Comparison of ENCODE assay signal across 1 cellular context in genomic region chr5:40834849-40835787, GRCh38.
TF ChIP-seq lines count a peak whose summit lies in the region.

RPL37 (minus strand) TSS chr5:40835222; CDS start chr5:40835185, 37 bp downstream.

TF ChIP-seq in HepG2, 621 proteins besides CTCF, POLR2A, EP300 and RAD21 (continued from another document and continues in another):
- TF ChIP-seq ZNF569 (CRISPR knock-in tag; IDR thresholded peaks at IDR 0.05; ENCODE audit: borderline replicate concordance) (no peak), GLMP (CRISPR knock-in tag; IDR thresholded peaks at IDR 0.05; ENCODE audit: borderline replicate concordance) (0 out of 2 replicates have a peak, but pooled peaks have one; percentile 15), NR2C2 (CRISPR knock-in tag; IDR thresholded peaks at IDR 0.05; ENCODE audit: borderline replicate concordance) (peak; percentile 100), GFI1 (CRISPR knock-in tag; IDR thresholded peaks at IDR 0.05; ENCODE audit: borderline replicate concordance) (no peak), NCOA1 (CRISPR knock-in tag; IDR thresholded peaks at IDR 0.05) (no peak), SRSF9 (IDR thresholded peaks at IDR 0.05; ENCODE audit: borderline replicate concordance, insufficient read depth, low read depth, low read length, poor library complexity, severe bottlenecking) (no peak), IRX3 (CRISPR knock-in tag; IDR thresholded peaks at IDR 0.05; ENCODE audit: borderline replicate concordance, low read depth) (no peak), NFE2 (CRISPR knock-in tag; IDR thresholded peaks at IDR 0.05) (peak; percentile 52; the same call in 1 of the 2 replicates), ZBTB8A (CRISPR knock-in tag; IDR thresholded peaks at IDR 0.05; ENCODE audit: borderline replicate concordance, low read depth) (no peak; the same call in 1 of the 2 replicates), AKNA (CRISPR knock-in tag; IDR thresholded peaks at IDR 0.05; ENCODE audit: borderline replicate concordance) (0 out of 2 replicates have a peak, but pooled peaks have one; percentile 51), PCBP2 (optimal IDR thresholded peaks at IDR 0.05; ENCODE audit: low read depth, low read length, poor library complexity, severe bottlenecking) (no peak), SOX5 (CRISPR knock-in tag; IDR thresholded peaks at IDR 0.05; ENCODE audit: borderline replicate concordance) (peak; percentile 82), ZKSCAN1 (IDR thresholded peaks at IDR 0.05; ENCODE audit: low read length) (peak; percentile 24; the same call in 1 of the 2 replicates), SMAD1 (CRISPR knock-in tag; IDR thresholded peaks at IDR 0.05; ENCODE audit: borderline replicate concordance, low read depth) (peak; percentile 97; the same call in 1 of the 2 replicates), REPIN1 (CRISPR knock-in tag; IDR thresholded peaks at IDR 0.05; ENCODE audit: borderline replicate concordance, low read depth) (peak; percentile 98), GABPA (IDR thresholded peaks at IDR 0.05; ENCODE audit: low read depth, low read length) (peak; percentile 97), GABPA (CRISPR knock-in tag; IDR thresholded peaks at IDR 0.05; ENCODE audit: low read depth) (peak; percentile 99), ARNT (IDR thresholded peaks at IDR 0.05) (no peak), MIER2 (CRISPR knock-in tag; IDR thresholded peaks at IDR 0.05) (peak; percentile 89), CEBPB (IDR thresholded peaks at IDR 0.05; ENCODE audit: borderline replicate concordance, low read depth, low read length) (no peak), TCF7L2 (IDR thresholded peaks at IDR 0.05; ENCODE audit: low read depth, low read length) (no peak), JUNB (CRISPR knock-in tag; IDR thresholded peaks at IDR 0.05; ENCODE audit: borderline replicate concordance) (peak; percentile 88), ZIK1 (CRISPR knock-in tag; IDR thresholded peaks at IDR 0.05; ENCODE audit: borderline replicate concordance, low read depth) (no peak), RAD51 (IDR thresholded peaks at IDR 0.05; ENCODE audit: borderline replicate concordance) (no peak), ARNT2 (CRISPR knock-in tag; IDR thresholded peaks at IDR 0.05; ENCODE audit: low read depth) (peak; percentile 69), ZBTB7A (CRISPR knock-in tag; IDR thresholded peaks at IDR 0.05) (no peak; the same call in 1 of the 2 replicates), MXD4 (CRISPR knock-in tag; IDR thresholded peaks at IDR 0.05) (peak; percentile 93), ZNF382 (CRISPR knock-in tag; IDR thresholded peaks at IDR 0.05; ENCODE audit: borderline replicate concordance) (no peak), RNF2 (conservative IDR thresholded peaks at IDR 0.05; ENCODE audit: low read depth) (peak; percentile 92), NKX3-1 (CRISPR knock-in tag; IDR thresholded peaks at IDR 0.05) (peak; percentile 84), ZNF3 (CRISPR knock-in tag; IDR thresholded peaks at IDR 0.05) (peak; percentile 80; the same call in 1 of the 2 replicates), DBP (CRISPR knock-in tag; IDR thresholded peaks at IDR 0.05; ENCODE audit: not compliant biosample characterization) (no peak), ZBTB34 (CRISPR knock-in tag; IDR thresholded peaks at IDR 0.05) (no peak), NBN (conservative IDR thresholded peaks at IDR 0.05) (no peak), ATAD3A (CRISPR knock-in tag; IDR thresholded peaks at IDR 0.05) (peak; percentile 17; the same call in 1 of the 2 replicates), ZNF329 (CRISPR knock-in tag; IDR thresholded peaks at IDR 0.05; ENCODE audit: low read depth) (peak; percentile 56; the same call in 1 of the 2 replicates), NR2F2 (IDR thresholded peaks at IDR 0.05; ENCODE audit: borderline replicate concordance, low read depth) (peak; percentile 75; the same call in 1 of the 2 replicates), ZNF674 (CRISPR knock-in tag; IDR thresholded peaks at IDR 0.05; ENCODE audit: low read depth) (peak; percentile 74; the same call in 1 of the 2 replicates), FUBP1 (CRISPR knock-in tag; IDR thresholded peaks at IDR 0.05; ENCODE audit: borderline replicate concordance) (peak; percentile 79; the same call in 1 of the 2 replicates)
- TF ChIP-seq, protein P1, sequence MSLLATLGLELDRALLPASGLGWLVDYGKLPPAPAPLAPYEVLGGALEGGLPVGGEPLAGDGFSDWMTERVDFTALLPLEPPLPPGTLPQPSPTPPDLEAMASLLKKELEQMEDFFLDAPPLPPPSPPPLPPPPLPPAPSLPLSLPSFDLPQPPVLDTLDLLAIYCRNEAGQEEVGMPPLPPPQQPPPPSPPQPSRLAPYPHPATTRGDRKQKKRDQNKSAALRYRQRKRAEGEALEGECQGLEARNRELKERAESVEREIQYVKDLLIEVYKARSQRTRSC (CRISPR knock-in tag; IDR thresholded peaks at IDR 0.05; ENCODE audit: low read depth), result no peak
- TF ChIP-seq, protein P2, sequence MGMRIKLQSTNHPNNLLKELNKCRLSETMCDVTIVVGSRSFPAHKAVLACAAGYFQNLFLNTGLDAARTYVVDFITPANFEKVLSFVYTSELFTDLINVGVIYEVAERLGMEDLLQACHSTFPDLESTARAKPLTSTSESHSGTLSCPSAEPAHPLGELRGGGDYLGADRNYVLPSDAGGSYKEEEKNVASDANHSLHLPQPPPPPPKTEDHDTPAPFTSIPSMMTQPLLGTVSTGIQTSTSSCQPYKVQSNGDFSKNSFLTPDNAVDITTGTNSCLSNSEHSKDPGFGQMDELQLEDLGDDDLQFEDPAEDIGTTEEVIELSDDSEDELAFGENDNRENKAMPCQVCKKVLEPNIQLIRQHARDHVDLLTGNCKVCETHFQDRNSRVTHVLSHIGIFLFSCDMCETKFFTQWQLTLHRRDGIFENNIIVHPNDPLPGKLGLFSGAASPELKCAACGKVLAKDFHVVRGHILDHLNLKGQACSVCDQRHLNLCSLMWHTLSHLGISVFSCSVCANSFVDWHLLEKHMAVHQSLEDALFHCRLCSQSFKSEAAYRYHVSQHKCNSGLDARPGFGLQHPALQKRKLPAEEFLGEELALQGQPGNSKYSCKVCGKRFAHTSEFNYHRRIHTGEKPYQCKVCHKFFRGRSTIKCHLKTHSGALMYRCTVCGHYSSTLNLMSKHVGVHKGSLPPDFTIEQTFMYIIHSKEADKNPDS (CRISPR knock-in tag; IDR thresholded peaks at IDR 0.05), result peak; percentile 62; the same call in 1 of the 2 replicates
- TF ChIP-seq, protein P3, sequence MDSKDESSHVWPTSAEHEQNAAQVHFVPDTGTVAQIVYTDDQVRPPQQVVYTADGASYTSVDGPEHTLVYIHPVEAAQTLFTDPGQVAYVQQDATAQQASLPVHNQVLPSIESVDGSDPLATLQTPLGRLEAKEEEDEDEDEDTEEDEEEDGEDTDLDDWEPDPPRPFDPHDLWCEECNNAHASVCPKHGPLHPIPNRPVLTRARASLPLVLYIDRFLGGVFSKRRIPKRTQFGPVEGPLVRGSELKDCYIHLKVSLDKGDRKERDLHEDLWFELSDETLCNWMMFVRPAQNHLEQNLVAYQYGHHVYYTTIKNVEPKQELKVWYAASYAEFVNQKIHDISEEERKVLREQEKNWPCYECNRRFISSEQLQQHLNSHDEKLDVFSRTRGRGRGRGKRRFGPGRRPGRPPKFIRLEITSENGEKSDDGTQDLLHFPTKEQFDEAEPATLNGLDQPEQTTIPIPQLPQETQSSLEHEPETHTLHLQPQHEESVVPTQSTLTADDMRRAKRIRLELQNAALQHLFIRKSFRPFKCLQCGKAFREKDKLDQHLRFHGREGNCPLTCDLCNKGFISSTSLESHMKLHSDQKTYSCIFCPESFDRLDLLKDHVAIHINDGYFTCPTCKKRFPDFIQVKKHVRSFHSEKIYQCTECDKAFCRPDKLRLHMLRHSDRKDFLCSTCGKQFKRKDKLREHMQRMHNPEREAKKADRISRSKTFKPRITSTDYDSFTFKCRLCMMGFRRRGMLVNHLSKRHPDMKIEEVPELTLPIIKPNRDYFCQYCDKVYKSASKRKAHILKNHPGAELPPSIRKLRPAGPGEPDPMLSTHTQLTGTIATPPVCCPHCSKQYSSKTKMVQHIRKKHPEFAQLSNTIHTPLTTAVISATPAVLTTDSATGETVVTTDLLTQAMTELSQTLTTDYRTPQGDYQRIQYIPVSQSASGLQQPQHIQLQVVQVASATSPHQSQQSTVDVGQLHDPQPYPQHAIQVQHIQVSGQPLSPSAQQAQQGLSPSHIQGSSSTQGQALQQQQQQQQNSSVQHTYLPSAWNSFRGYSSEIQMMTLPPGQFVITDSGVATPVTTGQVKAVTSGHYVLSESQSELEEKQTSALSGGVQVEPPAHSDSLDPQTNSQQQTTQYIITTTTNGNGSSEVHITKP (CRISPR knock-in tag; IDR thresholded peaks at IDR 0.05; ENCODE audit: low read depth), result 0 out of 2 replicates have a peak, but pooled peaks have one; percentile 70
- TF ChIP-seq, protein P4, sequence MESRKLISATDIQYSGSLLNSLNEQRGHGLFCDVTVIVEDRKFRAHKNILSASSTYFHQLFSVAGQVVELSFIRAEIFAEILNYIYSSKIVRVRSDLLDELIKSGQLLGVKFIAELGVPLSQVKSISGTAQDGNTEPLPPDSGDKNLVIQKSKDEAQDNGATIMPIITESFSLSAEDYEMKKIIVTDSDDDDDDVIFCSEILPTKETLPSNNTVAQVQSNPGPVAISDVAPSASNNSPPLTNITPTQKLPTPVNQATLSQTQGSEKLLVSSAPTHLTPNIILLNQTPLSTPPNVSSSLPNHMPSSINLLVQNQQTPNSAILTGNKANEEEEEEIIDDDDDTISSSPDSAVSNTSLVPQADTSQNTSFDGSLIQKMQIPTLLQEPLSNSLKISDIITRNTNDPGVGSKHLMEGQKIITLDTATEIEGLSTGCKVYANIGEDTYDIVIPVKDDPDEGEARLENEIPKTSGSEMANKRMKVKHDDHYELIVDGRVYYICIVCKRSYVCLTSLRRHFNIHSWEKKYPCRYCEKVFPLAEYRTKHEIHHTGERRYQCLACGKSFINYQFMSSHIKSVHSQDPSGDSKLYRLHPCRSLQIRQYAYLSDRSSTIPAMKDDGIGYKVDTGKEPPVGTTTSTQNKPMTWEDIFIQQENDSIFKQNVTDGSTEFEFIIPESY (CRISPR knock-in tag; IDR thresholded peaks at IDR 0.05), result peak; percentile 78
